Comparison of ENCODE assay signal across 1 cellular context in the genomic region with DNA sequence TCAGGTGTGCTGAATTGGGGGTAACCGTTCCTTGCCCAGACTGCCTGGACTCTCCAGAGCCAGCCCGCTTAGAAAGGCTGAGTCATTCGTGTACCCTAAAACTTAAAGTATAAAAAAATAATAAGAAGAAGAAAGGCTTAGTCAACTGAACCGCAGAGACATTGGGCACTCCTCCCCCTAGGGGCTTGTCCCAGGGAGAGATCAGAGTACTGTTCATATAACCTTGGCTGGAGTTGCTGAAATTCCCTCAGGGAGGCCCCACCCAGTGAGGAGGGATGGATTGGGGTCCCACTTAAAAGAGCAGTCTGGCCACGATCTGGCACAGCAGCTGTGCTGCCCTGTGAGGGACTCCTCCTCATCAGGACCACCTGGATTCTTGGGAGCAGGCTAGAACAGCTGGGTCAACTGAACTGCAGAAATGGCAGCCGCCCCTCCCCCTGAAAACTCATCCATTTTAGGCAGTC.
TF ChIP-seq lines count a peak whose summit lies in the region.

No MANE protein-coding gene starts in this region.

TF ChIP-seq in IMR-90, 13 proteins besides CTCF, POLR2A, EP300 and RAD21:
- TF ChIP-seq, protein P1, sequence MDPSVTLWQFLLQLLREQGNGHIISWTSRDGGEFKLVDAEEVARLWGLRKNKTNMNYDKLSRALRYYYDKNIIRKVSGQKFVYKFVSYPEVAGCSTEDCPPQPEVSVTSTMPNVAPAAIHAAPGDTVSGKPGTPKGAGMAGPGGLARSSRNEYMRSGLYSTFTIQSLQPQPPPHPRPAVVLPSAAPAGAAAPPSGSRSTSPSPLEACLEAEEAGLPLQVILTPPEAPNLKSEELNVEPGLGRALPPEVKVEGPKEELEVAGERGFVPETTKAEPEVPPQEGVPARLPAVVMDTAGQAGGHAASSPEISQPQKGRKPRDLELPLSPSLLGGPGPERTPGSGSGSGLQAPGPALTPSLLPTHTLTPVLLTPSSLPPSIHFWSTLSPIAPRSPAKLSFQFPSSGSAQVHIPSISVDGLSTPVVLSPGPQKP (IDR thresholded peaks at IDR 0.05; ENCODE audit: borderline replicate concordance, low read depth, low read length), result no peak
- no peak for TF ChIP-seq MAZ (IDR thresholded peaks at IDR 0.05; ENCODE audit: borderline replicate concordance, low read depth, low read length)
- TF ChIP-seq BHLHE40 (IDR thresholded peaks at IDR 0.05; ENCODE audit: low read depth, low read length), result no peak
- TF ChIP-seq RFX5 (IDR thresholded peaks at IDR 0.05; ENCODE audit: low read depth, low read length), result no peak
- no peak for TF ChIP-seq CHD1 (IDR thresholded peaks at IDR 0.05; ENCODE audit: low read depth, low read length)
- TF ChIP-seq RCOR1 (IDR thresholded peaks at IDR 0.05; ENCODE audit: insufficient replicate concordance, low read length), result no peak
- TF ChIP-seq MXI1 (IDR thresholded peaks at IDR 0.05; ENCODE audit: borderline replicate concordance, low read depth, low read length), result no peak
- TF ChIP-seq FOS (IDR thresholded peaks at IDR 0.05; ENCODE audit: low read depth, low read length), result no peak
- no peak for TF ChIP-seq NFE2L2 (IDR thresholded peaks at IDR 0.05; ENCODE audit: low read depth, low read length)
